ENCODE assay signal across 14 cellular contexts in the genomic region with DNA sequence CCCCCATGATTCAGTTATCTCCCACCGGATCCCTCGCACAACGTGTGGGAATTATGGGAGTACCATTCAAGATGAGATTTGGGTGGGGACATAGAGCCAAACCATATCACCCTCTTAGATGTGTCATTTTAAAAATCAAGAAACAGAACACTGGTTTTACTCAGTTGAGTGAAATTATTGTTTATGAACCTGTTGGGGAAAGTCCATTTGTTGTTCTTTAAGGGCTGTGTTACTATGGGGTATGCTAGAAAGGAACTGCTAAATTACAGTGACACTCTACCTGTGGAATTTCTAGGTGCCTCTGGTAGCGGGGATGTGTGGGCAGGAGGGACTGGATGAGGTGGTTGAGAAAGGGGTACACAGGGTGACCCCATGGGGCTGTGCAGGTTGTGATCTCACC.
"Had no signal": no experiment of that assay in that cellular context is flagged by ENCODE, and none has a peak within 500 bp of the region (broad histone marks: within the 10 kb centered on the region; RNA-seq: fewer than 3 reads in every experiment).

No MANE protein-coding gene starts in this region.

- H3K9me3 Mint-ChIP-seq: activated CD8-positive, alpha-beta T cell treated with anti-CD3 and anti-CD28 coated beads for 36 hours; endodermal cell had no signal

- H3K27ac Mint-ChIP-seq: activated CD8-positive, alpha-beta T cell treated with anti-CD3 and anti-CD28 coated beads for 36 hours; endodermal cell had no signal

- H3K27me3 Mint-ChIP-seq: activated CD8-positive, alpha-beta T cell treated with anti-CD3 and anti-CD28 coated beads for 36 hours had no signal

- ATAC-seq: activated CD8-positive, alpha-beta T cell treated with anti-CD3 and anti-CD28 coated beads for 36 hours; heart right ventricle; left colon; lower lobe of right lung had no signal

- H3K4me1 Mint-ChIP-seq: endodermal cell had no signal

- DNase-seq: activated CD4-positive, CD25-positive, alpha-beta regulatory T cell; activated CD8-positive, alpha-beta T cell treated with anti-CD3 and anti-CD28 coated beads for 36 hours; activated effector memory CD4-positive, alpha-beta T cell treated with Interleukin-2 at 50 U/mL for 16 hours; aorta; cerebellar nuclear complex; endodermal cell; heart right ventricle; left colon; lower lobe of right lung; midbrain; SIG-M5; sigmoid colon; stimulated activated CD4-positive, alpha-beta T cell treated with anti-CD3 and anti-CD28 coated beads, Interleukin-1b, Interleukin-23, amount 100 ng/mL, for 48 hours; tibial artery had no signal

- H3K4me3 Mint-ChIP-seq: activated CD8-positive, alpha-beta T cell treated with anti-CD3 and anti-CD28 coated beads for 36 hours; endodermal cell had no signal
